1 cellular context compared by ENCODE assay signal in genomic region chr5:66891184-66891925, GRCh38.
TF ChIP-seq lines count a peak whose summit lies in the region.

No MANE protein-coding gene starts in this region.

TF ChIP-seq in GM23338, 12 proteins besides CTCF, POLR2A, EP300 and RAD21 (continued from another document):
- TF ChIP-seq ETS1 (IDR thresholded peaks at IDR 0.05) (no peak), JUNB (IDR thresholded peaks at IDR 0.05; ENCODE audit: unreplicated experiment) (no peak), ZNF114 (CRISPR knock-in tag; IDR thresholded peaks at IDR 0.05) (no peak)
